Comparison of ENCODE assay signal across 1 cellular context in the genomic region with DNA sequence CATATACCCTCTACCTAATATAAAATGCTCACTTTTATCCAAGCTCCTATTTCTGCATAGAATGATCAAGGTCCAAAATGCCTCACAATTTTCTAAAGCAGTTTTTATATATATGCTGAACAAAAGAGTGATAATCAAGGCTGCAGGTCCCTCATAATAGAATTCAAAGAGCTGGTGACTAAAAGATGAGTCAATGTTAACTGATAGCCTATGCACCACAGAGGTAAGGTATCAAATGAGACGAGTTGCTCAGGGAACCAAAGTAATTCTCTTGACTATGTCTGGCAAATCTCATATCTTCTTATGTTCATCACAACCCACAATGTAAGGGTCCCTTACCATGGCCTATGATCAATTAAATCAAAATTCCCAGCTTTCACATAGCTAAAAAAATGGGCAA.
TF ChIP-seq lines count a peak whose summit lies in the region.

No MANE protein-coding gene starts in this region.

TF ChIP-seq in GM12878, 131 proteins besides CTCF, POLR2A, EP300 and RAD21:
- TF ChIP-seq KLF5 (IDR thresholded peaks at IDR 0.05; ENCODE audit: partially characterized antibody): no peak
- TF ChIP-seq, protein P1, sequence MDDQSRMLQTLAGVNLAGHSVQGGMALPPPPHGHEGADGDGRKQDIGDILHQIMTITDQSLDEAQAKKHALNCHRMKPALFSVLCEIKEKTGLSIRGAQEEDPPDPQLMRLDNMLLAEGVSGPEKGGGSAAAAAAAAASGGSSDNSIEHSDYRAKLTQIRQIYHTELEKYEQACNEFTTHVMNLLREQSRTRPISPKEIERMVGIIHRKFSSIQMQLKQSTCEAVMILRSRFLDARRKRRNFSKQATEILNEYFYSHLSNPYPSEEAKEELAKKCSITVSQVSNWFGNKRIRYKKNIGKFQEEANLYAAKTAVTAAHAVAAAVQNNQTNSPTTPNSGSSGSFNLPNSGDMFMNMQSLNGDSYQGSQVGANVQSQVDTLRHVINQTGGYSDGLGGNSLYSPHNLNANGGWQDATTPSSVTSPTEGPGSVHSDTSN (IDR thresholded peaks at IDR 0.05; ENCODE audit: insufficient replicate concordance, low read depth, low read length): no peak
- TF ChIP-seq NR2F1 (conservative IDR thresholded peaks at IDR 0.05): no peak
- TF ChIP-seq POLR2AphosphoS5 (IDR thresholded peaks at IDR 0.05; ENCODE audit: low read length): no peak
- TF ChIP-seq GABPA (IDR thresholded peaks at IDR 0.05; ENCODE audit: low read depth): no peak
- TF ChIP-seq, protein P2, sequence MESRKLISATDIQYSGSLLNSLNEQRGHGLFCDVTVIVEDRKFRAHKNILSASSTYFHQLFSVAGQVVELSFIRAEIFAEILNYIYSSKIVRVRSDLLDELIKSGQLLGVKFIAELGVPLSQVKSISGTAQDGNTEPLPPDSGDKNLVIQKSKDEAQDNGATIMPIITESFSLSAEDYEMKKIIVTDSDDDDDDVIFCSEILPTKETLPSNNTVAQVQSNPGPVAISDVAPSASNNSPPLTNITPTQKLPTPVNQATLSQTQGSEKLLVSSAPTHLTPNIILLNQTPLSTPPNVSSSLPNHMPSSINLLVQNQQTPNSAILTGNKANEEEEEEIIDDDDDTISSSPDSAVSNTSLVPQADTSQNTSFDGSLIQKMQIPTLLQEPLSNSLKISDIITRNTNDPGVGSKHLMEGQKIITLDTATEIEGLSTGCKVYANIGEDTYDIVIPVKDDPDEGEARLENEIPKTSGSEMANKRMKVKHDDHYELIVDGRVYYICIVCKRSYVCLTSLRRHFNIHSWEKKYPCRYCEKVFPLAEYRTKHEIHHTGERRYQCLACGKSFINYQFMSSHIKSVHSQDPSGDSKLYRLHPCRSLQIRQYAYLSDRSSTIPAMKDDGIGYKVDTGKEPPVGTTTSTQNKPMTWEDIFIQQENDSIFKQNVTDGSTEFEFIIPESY (IDR thresholded peaks at IDR 0.05): no peak
- TF ChIP-seq BCL3 (IDR thresholded peaks at IDR 0.05; ENCODE audit: borderline replicate concordance, insufficient read depth, low read depth, low read length, poor library complexity, severe bottlenecking): no peak
- no peak for TF ChIP-seq EED (IDR thresholded peaks at IDR 0.05; ENCODE audit: low read depth)
- TF ChIP-seq MEF2B (IDR thresholded peaks at IDR 0.05; ENCODE audit: partially characterized antibody, poor library complexity, severe bottlenecking): no peak
- TF ChIP-seq TCF12 (IDR thresholded peaks at IDR 0.05; ENCODE audit: low read depth, low read length): no peak
- TF ChIP-seq, protein P3, sequence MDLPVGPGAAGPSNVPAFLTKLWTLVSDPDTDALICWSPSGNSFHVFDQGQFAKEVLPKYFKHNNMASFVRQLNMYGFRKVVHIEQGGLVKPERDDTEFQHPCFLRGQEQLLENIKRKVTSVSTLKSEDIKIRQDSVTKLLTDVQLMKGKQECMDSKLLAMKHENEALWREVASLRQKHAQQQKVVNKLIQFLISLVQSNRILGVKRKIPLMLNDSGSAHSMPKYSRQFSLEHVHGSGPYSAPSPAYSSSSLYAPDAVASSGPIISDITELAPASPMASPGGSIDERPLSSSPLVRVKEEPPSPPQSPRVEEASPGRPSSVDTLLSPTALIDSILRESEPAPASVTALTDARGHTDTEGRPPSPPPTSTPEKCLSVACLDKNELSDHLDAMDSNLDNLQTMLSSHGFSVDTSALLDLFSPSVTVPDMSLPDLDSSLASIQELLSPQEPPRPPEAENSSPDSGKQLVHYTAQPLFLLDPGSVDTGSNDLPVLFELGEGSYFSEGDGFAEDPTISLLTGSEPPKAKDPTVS (IDR thresholded peaks at IDR 0.05; ENCODE audit: low read depth, low read length): no peak
